In the genomic region with DNA sequence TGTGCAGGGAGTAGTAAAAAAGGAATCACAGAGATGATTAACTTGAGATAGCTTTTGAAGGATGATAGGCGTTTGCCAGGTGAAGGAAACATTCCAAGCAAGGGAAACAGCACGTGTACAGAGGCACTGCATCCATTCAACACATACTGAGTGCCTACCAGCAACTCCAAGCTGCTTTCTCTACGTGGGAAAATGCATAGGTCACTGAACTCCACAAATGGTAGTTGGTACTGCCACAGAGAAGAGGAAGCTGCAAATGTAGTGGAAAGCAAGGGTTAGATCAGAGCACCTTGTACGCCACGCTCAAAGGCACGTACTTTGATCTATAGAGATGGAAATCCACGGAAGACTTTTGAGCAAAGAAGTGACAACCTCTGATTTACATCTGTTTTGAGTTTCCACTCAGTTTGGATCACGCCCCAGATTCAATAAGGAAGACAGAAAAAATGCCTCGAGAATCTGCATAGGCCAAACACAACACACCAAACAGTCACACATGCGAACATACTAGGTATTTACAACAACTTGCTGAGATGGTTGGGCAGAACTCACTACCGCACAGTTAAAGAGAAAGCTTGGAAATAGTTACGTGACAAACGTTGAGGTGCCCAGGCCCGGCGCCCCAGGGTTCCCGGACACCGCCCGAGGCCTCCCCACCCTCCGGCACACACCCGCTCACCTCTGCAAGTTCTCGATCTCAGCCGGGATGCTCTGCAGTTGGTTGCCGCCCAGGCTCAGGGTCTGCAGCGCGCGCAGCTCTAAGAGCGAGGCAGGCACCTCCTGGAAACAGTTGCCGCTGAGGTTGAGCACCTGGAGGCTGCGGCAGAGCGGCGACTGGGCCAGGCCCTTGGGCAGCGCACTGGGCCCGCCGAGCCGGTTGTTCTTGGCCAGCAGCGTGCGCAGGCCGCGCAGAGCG, we compare ENCODE assay signal across 8 cellular contexts. TPM values are rescaled to one million over a fixed set of nuclear protein-coding genes. Genes with fewer than 3 reads are reported as not detected.
DNase-seq lines count a peak whose midpoint lies in the region; ATAC-seq and TF ChIP-seq lines count a peak whose summit lies in the region.

No MANE protein-coding gene starts in this region.

- H3K36me3 ChIP-seq in esophagus muscularis mucosa (peaks cover 0 to 8% (median 0%) of the 10 kb centered on the region in 4 donors), neuron (ENCODE audit: insufficient read depth, low read length) (peaks cover 12% of the 10 kb centered on the region), uterus (no peaks in the 10 kb centered on the region)

- no peaks in the 10 kb centered on the region for H3K9me3 ChIP-seq in esophagus muscularis mucosa
- H3K9me3 ChIP-seq in neuron (ENCODE audit: low read length) = no peaks in the 10 kb centered on the region
- H3K9me3 ChIP-seq in uterus = no peaks in the 10 kb centered on the region

- no peak for TF ChIP-seq EP300 in esophagus muscularis mucosa (IDR thresholded peaks at IDR 0.05)

- intact Hi-C loops in esophagus muscularis mucosa (cut with DNase I) = loop anchor here (5.0 to 10.0 kb wide), 5 partner anchors 104 to 456 kb away; partner anchors contain the start of gene GSK3B
- intact Hi-C loops in uterus (cut with DNase I; ENCODE audit: low total_unique reads) = no loop called here

- H3K4me1 ChIP-seq in esophagus muscularis mucosa (peaks cover 16 to 47% (median 34%) of the 10 kb centered on the region in 4 donors), neuron (ENCODE audit: insufficient read depth, low read length) (peaks cover 10% of the 10 kb centered on the region), uterus (no peaks in the 10 kb centered on the region)

- WGBS in esophagus muscularis mucosa = 5% methylated on average over 19 of the region's 40 CpGs

- peak overlapping the region; percentile 94 for H2AFZ ChIP-seq in neuron (ENCODE audit: low read depth, low read length)

- DNase-seq in NCI-H774 (lab: John Stamatoyannopoulos, UW) (peak; percentile 14), activated T-cell treated with anti-CD3 and anti-CD28 coated beads for 4 hours (peak; percentile 25), esophagus muscularis mucosa (ENCODE audit: extremely low spot score) (no peak), uterus (no peak)

- H3K4me3 ChIP-seq in esophagus muscularis mucosa = peak overlapping the region; percentile 69 to 94 (median 85)
- peak overlapping the region; percentile 61 for H3K4me3 ChIP-seq in neuron (ENCODE audit: low read length)
- H3K4me3 ChIP-seq in uterus = peak overlapping the region; percentile 76 to 92

- no peak for TF ChIP-seq CTCF in C4-2B (conservative IDR thresholded peaks at IDR 0.05)
- TF ChIP-seq CTCF in esophagus muscularis mucosa (IDR thresholded peaks at IDR 0.05) = no peak
- TF ChIP-seq CTCF in uterus (IDR thresholded peaks at IDR 0.05) = no peak

- TF ChIP-seq POLR2A in esophagus muscularis mucosa (IDR thresholded peaks at IDR 0.05; ENCODE audit: low read depth) (no peak), uterus (IDR thresholded peaks at IDR 0.05) (no peak)

- no peaks in the 10 kb centered on the region for H3K27me3 ChIP-seq in esophagus muscularis mucosa
- H3K27me3 ChIP-seq in neuron (ENCODE audit: insufficient read depth, low read length) = no peaks in the 10 kb centered on the region
- H3K27me3 ChIP-seq in uterus = no peaks in the 10 kb centered on the region

- ATAC-seq in GM19043 (IDR thresholded peaks at IDR 0.05; ENCODE audit: low read depth, unreplicated experiment) = peak; percentile 42
- ATAC-seq in HG03196 (IDR thresholded peaks at IDR 0.05; ENCODE audit: unreplicated experiment) = peak; percentile 47

- H3K27ac ChIP-seq in C4-2B (peak overlapping the region; percentile 97), esophagus muscularis mucosa (replicated peaks in 1 of 4) (peak overlapping the region; percentile 86 to 95 (median 90)), uterus (peak overlapping the region; percentile 93 to 98)

RNA-seq across cellular contexts. Expression of gene LRRC58, which starts 0.8 kb away (rescaled TPM):
- 10 to 100 TPM; 30.0 to 36.7 (median 35.2) TPM for total RNA-seq in esophagus muscularis mucosa
- 10 to 100 TPM; 19.1 to 78.1 (median 35.8) TPM for total RNA-seq in uterus

Comparison
In these comparisons a context has a peak if more than half of its experiments do, and no peak if none do; other contexts are left out.
1. DNase-seq: peak in NCI-H774 (single experiment) and activated T-cell treated with anti-CD3 and anti-CD28 coated beads for 4 hours (single experiment); none in esophagus muscularis mucosa (single experiment) and uterus (0 of 2).
2. Peak in every context shown above with its lines, with median percentiles within 50 percentile points of each other: H3K27ac ChIP-seq and H3K4me3 ChIP-seq.